ENCODE assay signal across 15 cellular contexts in genomic region chr2:70011786-70012185, GRCh38. TPM values are rescaled to one million over a fixed set of nuclear protein-coding genes. Genes with fewer than 3 reads are reported as not detected.
DNase-seq lines count a peak whose midpoint lies in the region; ATAC-seq and TF ChIP-seq lines count a peak whose summit lies in the region.
"Had no signal": no experiment of that assay in that cellular context is flagged by ENCODE, and none has a peak within 500 bp of the region (broad histone marks: within the 10 kb centered on the region; RNA-seq: fewer than 3 reads in every experiment).

No MANE protein-coding gene starts in this region.

- no peak overlapping the region for H3K4me3 Mint-ChIP-seq in dendritic cell treated with granulocyte-macrophage colony-stimulating factor and Interleukin-4, amounts not matched to agents 40 ng/mL and 50 ng/mL, for 4 days
- no peak overlapping the region for H3K4me3 Mint-ChIP-seq in type B pancreatic cell
- H3K4me3 Mint-ChIP-seq: CD8-positive, alpha-beta T cell; GM23338 had no signal

- H3K4me1 Mint-ChIP-seq in dendritic cell treated with granulocyte-macrophage colony-stimulating factor and Interleukin-4, amounts not matched to agents 40 ng/mL and 50 ng/mL, for 4 days (ENCODE audit: low read depth): peaks cover 24% of the 10 kb centered on the region
- H3K4me1 Mint-ChIP-seq in type B pancreatic cell (ENCODE audit: unreplicated experiment): peaks cover 12% of the 10 kb centered on the region
- H3K4me1 Mint-ChIP-seq: GM23338 had no signal

- H3K4me1 ChIP-seq in neutrophil (ENCODE audit: control insufficient read depth in 1 of 2, insufficient read depth in 1 of 2, low read depth in 1 of 2, low read length in 1 of 2): peaks cover 86 to 87% of the 10 kb centered on the region in 2 experiments
- peaks cover 9% of the 10 kb centered on the region for H3K4me1 ChIP-seq in OCI-LY7 (ENCODE audit: insufficient read depth, low read length, poor library complexity, severe bottlenecking)
- H3K4me1 ChIP-seq: A549, BE2C had no signal

- intact Hi-C loops in dendritic cell treated with granulocyte-macrophage colony-stimulating factor and Interleukin-4, amounts not matched to agents 40 ng/mL and 50 ng/mL, for 4 days (cut with micrococcal nuclease): loop anchor here (5.0 kb wide), 1 partner anchor 36 kb away; no protein-coding TSS in a partner anchor
- intact Hi-C loops in OCI-LY7 (cut with micrococcal nuclease; ENCODE audit: unreplicated experiment): no loop called here

- no peaks in the 10 kb centered on the region for H3K27me3 Mint-ChIP-seq in dendritic cell treated with granulocyte-macrophage colony-stimulating factor and Interleukin-4, amounts not matched to agents 40 ng/mL and 50 ng/mL, for 4 days
- H3K27me3 Mint-ChIP-seq in type B pancreatic cell: no peaks in the 10 kb centered on the region

- no peaks in the 10 kb centered on the region for H3K27me3 ChIP-seq in neutrophil
- H3K27me3 ChIP-seq: BE2C had no signal

- CTCF ChIA-PET in OCI-LY7 (lab: Charles Lee; ENCODE audit: unreplicated experiment): no interaction called here

- H4K20me1 ChIP-seq in OCI-LY7 (ENCODE audit: insufficient read depth, low read length): no peaks in the 10 kb centered on the region

- peak overlapping the region in 1 of 2 experiments; percentile 4 for H3K4me3 ChIP-seq in neutrophil (ENCODE audit: low read depth in 1 of 2, low read length in 1 of 2)
- H3K4me3 ChIP-seq in OCI-LY7 (ENCODE audit: low read depth, low read length, poor library complexity, severe bottlenecking): no peak overlapping the region
- H3K4me3 ChIP-seq: A549, GM23338 had no signal

- TF ChIP-seq CTCF in neutrophil (IDR thresholded peaks at IDR 0.05) (no peak), type B pancreatic cell (conservative IDR thresholded peaks at IDR 0.05) (no peak), OCI-LY7 (conservative IDR thresholded peaks at IDR 0.05; ENCODE audit: low read length) (no peak)

- H3K27ac ChIP-seq in neutrophil (peak overlapping the region; percentile 84), OCI-LY7 (ENCODE audit: low read depth, low read length, poor library complexity, severe bottlenecking) (no peak overlapping the region)
- H3K27ac ChIP-seq: A549, C4-2B had no signal

- peak; percentile 17 for DNase-seq in activated effector memory CD4-positive, alpha-beta T cell treated with anti-CD3 and anti-CD28 coated beads, Interleukin-2, amount 50 U/mL, for 16 hours
- no peak for DNase-seq in activated effector memory CD4-positive, alpha-beta T cell treated with Interleukin-2 at 50 U/mL for 16 hours
- DNase-seq in type B pancreatic cell (ENCODE audit: extremely low spot score, unreplicated experiment): no peak
- DNase-seq in OCI-LY7 (ENCODE audit: low spot score): no peak
- DNase-seq in DMS79 treated with DMSO at 0.1 percent for 48 hours (lab: John Stamatoyannopoulos, UW): no peak
- DNase-seq: BE2C, COR-L47, IMR-90 had no signal

- BruUV-seq in OCI-LY7 (replicated peaks; lab: Mats Ljungman, UMichigan): no TSS peak

- H3K9me3 Mint-ChIP-seq in dendritic cell treated with granulocyte-macrophage colony-stimulating factor and Interleukin-4, amounts not matched to agents 40 ng/mL and 50 ng/mL, for 4 days: no peaks in the 10 kb centered on the region
- H3K9me3 Mint-ChIP-seq in type B pancreatic cell: no peaks in the 10 kb centered on the region
- H3K9me3 Mint-ChIP-seq: CD8-positive, alpha-beta T cell; GM23338 had no signal

- peak overlapping the region; percentile 86 for H3K27ac Mint-ChIP-seq in dendritic cell treated with granulocyte-macrophage colony-stimulating factor and Interleukin-4, amounts not matched to agents 40 ng/mL and 50 ng/mL, for 4 days
- peak overlapping the region; percentile 13 for H3K27ac Mint-ChIP-seq in type B pancreatic cell
- H3K27ac Mint-ChIP-seq: CD8-positive, alpha-beta T cell; GM23338 had no signal

- H3K36me3 ChIP-seq in neutrophil: peaks cover 78% of the 10 kb centered on the region
- peaks cover 17% of the 10 kb centered on the region; the same call in 1 of the 2 replicates for H3K36me3 ChIP-seq in OCI-LY7 (ENCODE audit: insufficient read depth, low read length)
- H3K36me3 ChIP-seq: BE2C had no signal

- no peak for ATAC-seq in HG02840 (IDR thresholded peaks at IDR 0.05; ENCODE audit: low FRiP score, unreplicated experiment)
- ATAC-seq: A549; CD8-positive, alpha-beta T cell; GM23338 had no signal

- POLR2A ChIA-PET in OCI-LY7 (lab: Charles Lee): no interaction called here

- peaks cover 5% of the 10 kb centered on the region for H3K36me3 Mint-ChIP-seq in dendritic cell treated with granulocyte-macrophage colony-stimulating factor and Interleukin-4, amounts not matched to agents 40 ng/mL and 50 ng/mL, for 4 days (ENCODE audit: low read depth)
- H3K36me3 Mint-ChIP-seq in type B pancreatic cell: peaks cover 16% of the 10 kb centered on the region

- no peaks in the 10 kb centered on the region for H3K9me3 ChIP-seq in neutrophil
- H3K9me3 ChIP-seq in OCI-LY7 (ENCODE audit: low read length): no peaks in the 10 kb centered on the region
- H3K9me3 ChIP-seq: BE2C had no signal

- no peak overlapping the region for H3K4me2 ChIP-seq in OCI-LY7 (ENCODE audit: low read length)
- H3K4me2 ChIP-seq: A549, GM23338 had no signal

- H2AFZ ChIP-seq in OCI-LY7 (ENCODE audit: low read length): no peak overlapping the region
- H2AFZ ChIP-seq: GM23338 had no signal

- H3K79me2 ChIP-seq in OCI-LY7 (ENCODE audit: insufficient read depth, low read depth, low read length): no peaks in the 10 kb centered on the region

- no peaks in the 10 kb centered on the region for H3K9me2 ChIP-seq in OCI-LY7 (ENCODE audit: insufficient read depth, low read length)

RNA-seq across cellular contexts. Expression of gene ASPRV1, which starts 50.4 kb away (rescaled TPM):
- total RNA-seq in type B pancreatic cell (ENCODE audit: low replicate concordance): 0.67 and 1.3 TPM in 2 replicates
- 0.88 and 1.4 TPM in 2 replicates for total RNA-seq in OCI-LY7 (2014; rRNA removed; shearing (Covaris generic))
- total RNA-seq in OCI-LY7 (2022): 0.77 and 1.3 TPM in 2 replicates
